ENCODE assay signal across 8 cellular contexts in genomic region chr17:77124192-77124908, GRCh38. TPM values are rescaled to one million over a fixed set of nuclear protein-coding genes. Genes with fewer than 3 reads are reported as not detected.
DNase-seq lines count a peak whose midpoint lies in the region; TF ChIP-seq lines count a peak whose summit lies in the region.

No MANE protein-coding gene starts in this region.

- no peaks in the 10 kb centered on the region for H4K20me1 ChIP-seq in BLaER1 treated with 17β-estradiol and CSF1 and Interleukin-3, amounts not matched to agents 10 nM and 100 nM
- H4K20me1 ChIP-seq in osteoblast (ENCODE audit: insufficient read depth, low read length): no peaks in the 10 kb centered on the region

- TF ChIP-seq CTCF in osteoblast (IDR thresholded peaks at IDR 0.05; ENCODE audit: extremely low read depth, low read depth, low read length): no peak

- H2BK5ac ChIP-seq in mesendoderm (ENCODE audit: low read length): no peak overlapping the region

- no peak overlapping the region for H3K56ac ChIP-seq in mesendoderm (ENCODE audit: low read length)

- H3K79me2 ChIP-seq in osteoblast (ENCODE audit: insufficient read depth, low read length): no peaks in the 10 kb centered on the region
- no peaks in the 10 kb centered on the region for H3K79me2 ChIP-seq in mesendoderm (ENCODE audit: control insufficient read depth, insufficient read depth, low read length)

- peaks cover 35 to 88% (median 46%) of the 10 kb centered on the region in 10 experiments for H3K4me1 ChIP-seq in BLaER1 treated with 17β-estradiol and CSF1 and Interleukin-3, amounts not matched to agents 10 nM and 100 nM
- H3K4me1 ChIP-seq in SJSA1 (replicated peaks) (peaks cover 80% of the 10 kb centered on the region), osteoblast (ENCODE audit: insufficient read depth, low read length) (peaks cover 59% of the 10 kb centered on the region), mesendoderm (ENCODE audit: control insufficient read depth, low read depth, low read length) (peaks cover 2% of the 10 kb centered on the region)

- H2BK120ac ChIP-seq in mesendoderm (ENCODE audit: low read depth, low read length): no peak overlapping the region

- no peaks in the 10 kb centered on the region for H3K9me3 ChIP-seq in BLaER1 treated with 17β-estradiol and CSF1 and Interleukin-3, amounts not matched to agents 10 nM and 100 nM (replicated peaks in 1 of 11)
- H3K9me3 ChIP-seq in SJSA1 (replicated peaks) (no peaks in the 10 kb centered on the region; the same call in 1 of the 2 replicates), osteoblast (ENCODE audit: low read depth, low read length) (no peaks in the 10 kb centered on the region)

- H3K18ac ChIP-seq in mesendoderm (ENCODE audit: low read length): no peak overlapping the region

- no peaks in the 10 kb centered on the region for H3K36me3 ChIP-seq in BLaER1 treated with 17β-estradiol and CSF1 and Interleukin-3, amounts not matched to agents 10 nM and 100 nM
- H3K36me3 ChIP-seq in SJSA1: no peaks in the 10 kb centered on the region; the same call in 1 of the 2 replicates
- H3K36me3 ChIP-seq in osteoblast (ENCODE audit: insufficient read depth, low read length): no peaks in the 10 kb centered on the region
- H3K36me3 ChIP-seq in mesendoderm (ENCODE audit: control insufficient read depth, insufficient read depth, low read length): no peaks in the 10 kb centered on the region

- peak overlapping the region in 5 of 11 experiments; percentile 39 to 74 (median 44); a peak in 8 of 22 replicates for H3K9ac ChIP-seq in BLaER1 treated with 17β-estradiol and CSF1 and Interleukin-3, amounts not matched to agents 10 nM and 100 nM
- H3K9ac ChIP-seq in mesendoderm (ENCODE audit: low read length): no peak overlapping the region

- peak; percentile 98 to 99 for DNase-seq in SJSA1 (ENCODE audit: low read depth in 1 of 2, low spot score in 2 of 2)
- peak; percentile 41 for DNase-seq in fibroblast of gingiva (ENCODE audit: low read depth)
- DNase-seq in osteoblast (ENCODE audit: insufficient read length, low spot score, missing footprints): peak; percentile 79
- DNase-seq in stimulated activated CD8-positive, alpha-beta memory T cell treated with anti-CD3 and anti-CD28 coated beads, Interleukin-4, amount 100 ng/mL, for 48 hours: no peak
- no peak for DNase-seq in NCI-H1105 treated with DMSO at 0.1 percent for 48 hours (lab: John Stamatoyannopoulos, UW)
- no peak for DNase-seq in mesendoderm
- no peak for DNase-seq in NCI-H524 treated with DMSO at 0.1 percent for 48 hours (lab: John Stamatoyannopoulos, UW)

- H3K27me3 ChIP-seq in BLaER1 treated with 17β-estradiol and CSF1 and Interleukin-3, amounts not matched to agents 10 nM and 100 nM: no peaks in the 10 kb centered on the region
- H3K27me3 ChIP-seq in SJSA1 (replicated peaks): no peaks in the 10 kb centered on the region
- H3K27me3 ChIP-seq in osteoblast (ENCODE audit: insufficient read depth, low read length): no peaks in the 10 kb centered on the region
- no peaks in the 10 kb centered on the region for H3K27me3 ChIP-seq in mesendoderm (ENCODE audit: insufficient read depth, low read length, poor library complexity)

- H3K4me2 ChIP-seq in BLaER1 treated with 17β-estradiol and CSF1 and Interleukin-3, amounts not matched to agents 10 nM and 100 nM: peak overlapping the region; percentile 48 to 92 (median 72)
- H3K4me2 ChIP-seq in osteoblast (ENCODE audit: insufficient read depth, low read length) (peak overlapping the region; percentile 72), mesendoderm (ENCODE audit: low read length) (no peak overlapping the region)

- 0 out of 20 replicates have a peak overlapping the region, but pooled peaks of 1 of the 10 experiments have one; percentile 4 for H3K4me3 ChIP-seq in BLaER1 treated with 17β-estradiol and CSF1 and Interleukin-3, amounts not matched to agents 10 nM and 100 nM
- no peak overlapping the region for H3K4me3 ChIP-seq in SJSA1
- H3K4me3 ChIP-seq in osteoblast (ENCODE audit: insufficient read depth, low read length): peak overlapping the region; percentile 6
- H3K4me3 ChIP-seq in mesendoderm (ENCODE audit: low read length): no peak overlapping the region

- H3K4ac ChIP-seq in mesendoderm (ENCODE audit: low read depth, low read length): no peak overlapping the region

- WGBS in mesendoderm (ENCODE audit: extremely low coverage, insufficient coverage, low lambda C conversion rate): no CpG with 5 or more reads among the region's 15 CpGs

- H3K27ac ChIP-seq in BLaER1 treated with 17β-estradiol and CSF1 and Interleukin-3, amounts not matched to agents 10 nM and 100 nM: peak overlapping the region in 9 of 11 experiments; percentile 10 to 80 (median 62); a peak in 14 of 22 replicates
- H3K27ac ChIP-seq in SJSA1 (peak overlapping the region; percentile 99), osteoblast (ENCODE audit: low read depth, low read length) (peak overlapping the region; percentile 95), mesendoderm (ENCODE audit: low read depth, low read length) (no peak overlapping the region)

- no peak overlapping the region for H2AK5ac ChIP-seq in mesendoderm (ENCODE audit: low read length)

- no peak overlapping the region for H2BK15ac ChIP-seq in mesendoderm (replicated peaks; ENCODE audit: low read depth)

- no peaks in the 10 kb centered on the region for H3K79me1 ChIP-seq in mesendoderm (ENCODE audit: low read length)

- no peak overlapping the region for H3K23ac ChIP-seq in mesendoderm (ENCODE audit: low read length)

- H4K8ac ChIP-seq in mesendoderm (ENCODE audit: low read depth, low read length): no peak overlapping the region

- no peak overlapping the region for H4K5ac ChIP-seq in mesendoderm (ENCODE audit: low read length)

- peak overlapping the region; percentile 69 for H2AFZ ChIP-seq in osteoblast (ENCODE audit: low read length)

RNA-seq across cellular contexts. Expression of gene SEC14L1, which starts 16.4 kb away (rescaled TPM):
- 31.5 and 76.0 TPM in 2 replicates for total RNA-seq in SJSA1 (2014; rRNA removed; shearing (Covaris generic))
- total RNA-seq in osteoblast: 53.6 and 71.3 TPM in 2 replicates
- 29.1 TPM for polyA plus RNA-seq in mesendoderm (2013, experiment 1 of 2)
- polyA plus RNA-seq in mesendoderm (2013, experiment 2 of 2): 31.2 TPM

Comparison
In these comparisons a context has a peak if more than half of its experiments do, and no peak if none do; other contexts are left out.
1. DNase-seq: peak in SJSA1 (2 of 2), fibroblast of gingiva (single experiment) and osteoblast (single experiment); none in stimulated activated CD8-positive, alpha-beta memory T cell treated with anti-CD3 and anti-CD28 coated beads, Interleukin-4, amount 100 ng/mL, for 48 hours (single experiment), NCI-H1105 treated with DMSO at 0.1 percent for 48 hours (single experiment), mesendoderm (single experiment) and NCI-H524 treated with DMSO at 0.1 percent for 48 hours (single experiment).